In the genomic region with DNA sequence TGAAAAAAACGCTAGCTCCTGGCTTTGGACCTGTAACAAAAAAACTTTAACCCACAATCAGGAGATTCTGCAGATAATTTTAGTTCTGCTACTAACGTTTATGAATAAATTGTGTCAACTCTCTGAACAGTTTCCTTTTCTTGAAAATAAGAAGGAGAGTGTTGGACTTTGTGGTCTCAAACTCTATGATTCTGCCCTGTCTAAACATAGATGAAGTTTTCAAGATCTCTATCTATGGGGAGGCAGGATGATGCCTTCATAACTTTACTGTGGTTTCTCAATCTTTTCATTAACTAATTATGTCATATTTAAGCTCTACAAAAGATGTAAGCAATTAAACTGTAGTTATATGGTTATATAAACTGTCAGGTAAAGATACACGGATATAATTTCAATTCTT, we compare ENCODE assay signal across 21 cellular contexts.
DNase-seq lines count a peak whose midpoint lies in the region; ATAC-seq and TF ChIP-seq lines count a peak whose summit lies in the region.
"Had no signal": no experiment of that assay in that cellular context is flagged by ENCODE, and none has a peak within 500 bp of the region (broad histone marks: within the 10 kb centered on the region; RNA-seq: fewer than 3 reads in every experiment).

No MANE protein-coding gene starts in this region.

- H3K27me3 Mint-ChIP-seq in CD4-positive, alpha-beta T cell, result peaks cover 4% of the 10 kb centered on the region
- H3K27me3 Mint-ChIP-seq in nephron (ENCODE audit: low read depth) (peaks cover 4% of the 10 kb centered on the region), endothelial cell (ENCODE audit: unreplicated experiment) (peaks cover 3% of the 10 kb centered on the region)

- H3K27ac Mint-ChIP-seq in CD4-positive, alpha-beta T cell, result peak overlapping the region; percentile 31
- H3K27ac Mint-ChIP-seq in nephron (peak overlapping the region in 2 of 3 experiments; percentile 22 to 27), endothelial cell (ENCODE audit: unreplicated experiment) (no peak overlapping the region)

- no peaks in the 10 kb centered on the region for H4K20me1 ChIP-seq in SK-N-SH (ENCODE audit: insufficient read depth)

- POLR2A ChIA-PET in CD4-positive, alpha-beta T cell (lab: Charles Lee), result interaction anchor here (0.9 kb wide), 1 partner anchor 161 kb away, joined by 4 read pairs; no protein-coding TSS in a partner anchor
- POLR2A ChIA-PET in SK-N-SH (lab: Yijun Ruan, JAX), result no interaction called here

- H3K9me3 Mint-ChIP-seq in CD4-positive, alpha-beta T cell, result no peaks in the 10 kb centered on the region
- H3K9me3 Mint-ChIP-seq in nephron (no peaks in the 10 kb centered on the region), endothelial cell (ENCODE audit: unreplicated experiment) (no peaks in the 10 kb centered on the region)

- H3K4me3 Mint-ChIP-seq in CD4-positive, alpha-beta T cell, result no peak overlapping the region
- no peak overlapping the region for H3K4me3 Mint-ChIP-seq in nephron
- no peak overlapping the region for H3K4me3 Mint-ChIP-seq in endothelial cell (ENCODE audit: unreplicated experiment)
- H3K4me3 Mint-ChIP-seq: CD14-positive monocyte had no signal

- H3K79me2 ChIP-seq in ACC112 (ENCODE audit: control insufficient read depth, insufficient read depth, low read length, unreplicated experiment) (no peaks in the 10 kb centered on the region), SK-N-SH (ENCODE audit: insufficient read depth) (no peaks in the 10 kb centered on the region)

- TF ChIP-seq CTCF in CD4-positive, alpha-beta T cell (IDR thresholded peaks at IDR 0.05), result no peak
- no peak for TF ChIP-seq CTCF in SK-N-SH (IDR thresholded peaks at IDR 0.05)
- TF ChIP-seq CTCF in nephron (IDR thresholded peaks at IDR 0.05; ENCODE audit: unreplicated experiment in 3 of 3), result no peak
- no peak for TF ChIP-seq CTCF in endothelial cell (IDR thresholded peaks at IDR 0.05; ENCODE audit: unreplicated experiment)

- no peak overlapping the region for H3K4me3 ChIP-seq in ACC112 (ENCODE audit: low read depth, low read length)
- no peak overlapping the region for H3K4me3 ChIP-seq in SK-N-SH (ENCODE audit: low read depth in 2 of 2, low read length in 1 of 2)
- H3K4me3 ChIP-seq: HAP-1 had no signal

- no peak for TF ChIP-seq EP300 in SK-N-SH (IDR thresholded peaks at IDR 0.05; ENCODE audit: borderline replicate concordance in 1 of 2, low read depth in 1 of 2, low read length in 1 of 2)

- no peak for ATAC-seq in CD4-positive, alpha-beta T cell (ENCODE audit: poor library complexity)
- no peak for ATAC-seq in GM21381 (IDR thresholded peaks at IDR 0.05; ENCODE audit: unreplicated experiment)

- no peak overlapping the region for H3K4me2 ChIP-seq in SK-N-SH

- H3K36me3 ChIP-seq in ACC112 (ENCODE audit: insufficient read depth, low read length) (no peaks in the 10 kb centered on the region), SK-N-SH (replicated peaks in 1 of 2; ENCODE audit: control insufficient read depth in 1 of 2, insufficient read depth in 2 of 2, low read length in 1 of 2) (no peaks in the 10 kb centered on the region)
- H3K36me3 ChIP-seq: HAP-1 had no signal

- peaks cover 19% of the 10 kb centered on the region for H3K4me1 ChIP-seq in ACC112 (ENCODE audit: control insufficient read depth, insufficient read depth, low read length, unreplicated experiment)
- H3K4me1 ChIP-seq in SK-N-SH (ENCODE audit: control insufficient read depth in 1 of 2, insufficient read depth in 2 of 2, low read depth in 1 of 2, low read length in 1 of 2), result peaks cover 0 to 18% of the 10 kb centered on the region in 2 experiments; a peak in 3 of 4 replicates
- H3K4me1 ChIP-seq: HAP-1 had no signal

- peaks cover 20% of the 10 kb centered on the region for H3K4me1 Mint-ChIP-seq in CD4-positive, alpha-beta T cell (ENCODE audit: low read depth)
- peaks cover 14% of the 10 kb centered on the region for H3K4me1 Mint-ChIP-seq in nephron
- peaks cover 11% of the 10 kb centered on the region for H3K4me1 Mint-ChIP-seq in endothelial cell (ENCODE audit: unreplicated experiment)

- H3K9me3 ChIP-seq in CD4-positive, alpha-beta T cell (ENCODE audit: control insufficient read depth, low read length), result no peaks in the 10 kb centered on the region
- no peaks in the 10 kb centered on the region for H3K9me3 ChIP-seq in SK-N-SH
- H3K9me3 ChIP-seq: HAP-1 had no signal

- no peak overlapping the region for H3K9ac ChIP-seq in SK-N-SH

- CTCF ChIA-PET in CD4-positive, alpha-beta T cell (lab: Charles Lee), result interaction anchor here (1.0 kb wide), 1 partner anchor 36 kb away, joined by 3 read pairs; no protein-coding TSS in a partner anchor
- CTCF ChIA-PET in SK-N-SH (lab: Yijun Ruan, JAX), result interaction anchor here (1.3 kb wide), 1 partner anchor 30 kb away, joined by 3 read pairs; no protein-coding TSS in a partner anchor

- H3F3A ChIP-seq in SK-N-SH (replicated peaks; ENCODE audit: insufficient read depth), result peaks cover 6% of the 10 kb centered on the region

- WGBS in SK-N-SH (ENCODE audit: low lambda C conversion rate), result 39% methylated on average over 3 of the region's 3 CpGs

- no peaks in the 10 kb centered on the region for H3K36me3 Mint-ChIP-seq in CD4-positive, alpha-beta T cell (ENCODE audit: low read depth)
- H3K36me3 Mint-ChIP-seq in nephron (ENCODE audit: low read depth), result no peaks in the 10 kb centered on the region
- no peaks in the 10 kb centered on the region for H3K36me3 Mint-ChIP-seq in endothelial cell (ENCODE audit: low read depth, unreplicated experiment)
- H3K36me3 Mint-ChIP-seq: CD14-positive monocyte had no signal

- peak overlapping the region; percentile 95 for H3K27ac ChIP-seq in ACC112 (ENCODE audit: low read depth, low read length)
- H3K27ac ChIP-seq in CD4-positive, alpha-beta T cell (ENCODE audit: low read depth, low read length), result no peak overlapping the region
- H3K27ac ChIP-seq in SK-N-SH (ENCODE audit: low read depth in 2 of 2, low read length in 1 of 2), result peak overlapping the region in 1 of 2 experiments; percentile 71; a peak in 1 of 4 replicates

- H2AFZ ChIP-seq in ACC112 (ENCODE audit: low read length, unreplicated experiment) (no peak overlapping the region), SK-N-SH (ENCODE audit: low read depth) (no peak overlapping the region)

- TF ChIP-seq RAD21 in SK-N-SH (IDR thresholded peaks at IDR 0.05; ENCODE audit: low read length), result no peak

- no peak for DNase-seq in CD4-positive, alpha-beta T cell
- DNase-seq in SK-N-SH, result no peak
- no peak for DNase-seq in epidermal melanocyte (ENCODE audit: insufficient read length, low spot score)
- no peak for DNase-seq in endothelial cell (ENCODE audit: low spot score)
- no peak for DNase-seq in stimulated activated naive CD4-positive, alpha-beta T cell (lab: John Stamatoyannopoulos, UW)
- DNase-seq: AML-193, GM23248, IMR-90, NCI-H1436, NCI-H187 treated with DMSO at 0.1 percent for 48 hours, NCI-H2107, NCI-H446 treated with DMSO at 0.1 percent for 48 hours, NCI-H526 treated with DMSO at 0.1 percent for 48 hours, OCI-M1, Right ventricle myocardium superior, SW 1271 had no signal

- H3K9me2 ChIP-seq in SK-N-SH, result no peaks in the 10 kb centered on the region

- H3K27me3 ChIP-seq in ACC112 (ENCODE audit: insufficient read depth, low read length) (no peaks in the 10 kb centered on the region), SK-N-SH (ENCODE audit: insufficient read depth) (no peaks in the 10 kb centered on the region)
- H3K27me3 ChIP-seq in CD4-positive, alpha-beta T cell (ENCODE audit: control insufficient read depth, insufficient read depth, low read length), result no peaks in the 10 kb centered on the region

- intact Hi-C loops in CD4-positive, alpha-beta T cell (cut with DNase I, micrococcal nuclease), result no loop called here

TF ChIP-seq in SK-N-SH, 30 proteins besides CTCF, POLR2A, EP300 and RAD21:
- no peak for TF ChIP-seq NFIC (IDR thresholded peaks at IDR 0.05; ENCODE audit: borderline replicate concordance)
- TF ChIP-seq JUND (IDR thresholded peaks at IDR 0.05), result peak; percentile 25; the same call in 1 of the 2 replicates
- TF ChIP-seq, protein P1, sequence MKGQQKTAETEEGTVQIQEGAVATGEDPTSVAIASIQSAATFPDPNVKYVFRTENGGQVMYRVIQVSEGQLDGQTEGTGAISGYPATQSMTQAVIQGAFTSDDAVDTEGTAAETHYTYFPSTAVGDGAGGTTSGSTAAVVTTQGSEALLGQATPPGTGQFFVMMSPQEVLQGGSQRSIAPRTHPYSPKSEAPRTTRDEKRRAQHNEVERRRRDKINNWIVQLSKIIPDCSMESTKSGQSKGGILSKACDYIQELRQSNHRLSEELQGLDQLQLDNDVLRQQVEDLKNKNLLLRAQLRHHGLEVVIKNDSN (IDR thresholded peaks at IDR 0.05; ENCODE audit: borderline replicate concordance, low read depth), result no peak
- peak; percentile 19; the same call in 1 of the 2 replicates for TF ChIP-seq TCF12 (IDR thresholded peaks at IDR 0.05)
- TF ChIP-seq, protein P2, sequence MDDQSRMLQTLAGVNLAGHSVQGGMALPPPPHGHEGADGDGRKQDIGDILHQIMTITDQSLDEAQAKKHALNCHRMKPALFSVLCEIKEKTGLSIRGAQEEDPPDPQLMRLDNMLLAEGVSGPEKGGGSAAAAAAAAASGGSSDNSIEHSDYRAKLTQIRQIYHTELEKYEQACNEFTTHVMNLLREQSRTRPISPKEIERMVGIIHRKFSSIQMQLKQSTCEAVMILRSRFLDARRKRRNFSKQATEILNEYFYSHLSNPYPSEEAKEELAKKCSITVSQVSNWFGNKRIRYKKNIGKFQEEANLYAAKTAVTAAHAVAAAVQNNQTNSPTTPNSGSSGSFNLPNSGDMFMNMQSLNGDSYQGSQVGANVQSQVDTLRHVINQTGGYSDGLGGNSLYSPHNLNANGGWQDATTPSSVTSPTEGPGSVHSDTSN (IDR thresholded peaks at IDR 0.05), result 0 out of 2 replicates have a peak, but pooled peaks have one; percentile 24
TF ChIP-seq in SK-N-SH: peak in this region for 3.
